In genomic region chr9:11973011-11973410, GRCh38 we compare ENCODE assay signal across 19 cellular contexts.
DNase-seq lines count a peak whose midpoint lies in the region; ATAC-seq and TF ChIP-seq lines count a peak whose summit lies in the region.
"Had no signal": no experiment of that assay in that cellular context is flagged by ENCODE, and none has a peak within 500 bp of the region (broad histone marks: within the 10 kb centered on the region; RNA-seq: fewer than 3 reads in every experiment).

No MANE protein-coding gene starts in this region.

- no peak for TF ChIP-seq CTCF in chondrocyte (IDR thresholded peaks at IDR 0.05)

- no peak for ATAC-seq in GM18519 (IDR thresholded peaks at IDR 0.05; ENCODE audit: low FRiP score, unreplicated experiment)
- ATAC-seq: T-cell had no signal

- no peaks in the 10 kb centered on the region for H3K36me3 Mint-ChIP-seq in chondrocyte (ENCODE audit: low read depth)
- H3K36me3 Mint-ChIP-seq: CD4-positive, CD25-positive, alpha-beta regulatory T cell; T-cell had no signal

- H3K4me1 Mint-ChIP-seq in chondrocyte (ENCODE audit: low read depth): peaks cover 24% of the 10 kb centered on the region
- H3K4me1 Mint-ChIP-seq: CD4-positive, CD25-positive, alpha-beta regulatory T cell; T-cell had no signal

- no peaks in the 10 kb centered on the region for H3K27me3 Mint-ChIP-seq in chondrocyte (ENCODE audit: low read depth)
- H3K27me3 Mint-ChIP-seq: CD4-positive, CD25-positive, alpha-beta regulatory T cell; T-cell had no signal

- DNase-seq in A172 (ENCODE audit: low spot score) (peak; percentile 8), NCI-H69 (lab: John Stamatoyannopoulos, UW) (peak; percentile 81), chondrocyte (ENCODE audit: low spot score) (no peak), non-pigmented ciliary epithelial cell (ENCODE audit: low read depth) (peak; percentile 31), activated T-cell treated with anti-CD3 and anti-CD28 coated beads for 4 hours (no peak)
- DNase-seq in central memory CD4-positive, alpha-beta T cell: no peak
- DNase-seq: CD4-positive, CD25-positive, alpha-beta regulatory T cell; DMS79; Kasumi-1; MM.1S; NCI-H1048; NCI-H1417 treated with DMSO at 0.1 percent for 48 hours; NCI-H2029; NCI-H226; NCI-H524; OCI-M1; SJCRH30; T-cell had no signal

- H3K4me3 Mint-ChIP-seq in chondrocyte (ENCODE audit: unreplicated experiment): no peak overlapping the region
- H3K4me3 Mint-ChIP-seq: CD4-positive, CD25-positive, alpha-beta regulatory T cell; T-cell had no signal

- H3K9me3 Mint-ChIP-seq in chondrocyte (ENCODE audit: low read depth): no peaks in the 10 kb centered on the region

- H3K27ac Mint-ChIP-seq in chondrocyte (ENCODE audit: unreplicated experiment): peak overlapping the region; percentile 13
- H3K27ac Mint-ChIP-seq: CD4-positive, CD25-positive, alpha-beta regulatory T cell; T-cell had no signal

Comparison
In these comparisons a context has a peak if more than half of its experiments do, and no peak if none do; other contexts are left out.
1. DNase-seq: peak in A172 (single experiment), NCI-H69 (single experiment) and non-pigmented ciliary epithelial cell (single experiment); none in chondrocyte (single experiment), activated T-cell treated with anti-CD3 and anti-CD28 coated beads for 4 hours (single experiment) and central memory CD4-positive, alpha-beta T cell (single experiment).